17 cellular contexts compared by ENCODE assay signal in the genomic region with DNA sequence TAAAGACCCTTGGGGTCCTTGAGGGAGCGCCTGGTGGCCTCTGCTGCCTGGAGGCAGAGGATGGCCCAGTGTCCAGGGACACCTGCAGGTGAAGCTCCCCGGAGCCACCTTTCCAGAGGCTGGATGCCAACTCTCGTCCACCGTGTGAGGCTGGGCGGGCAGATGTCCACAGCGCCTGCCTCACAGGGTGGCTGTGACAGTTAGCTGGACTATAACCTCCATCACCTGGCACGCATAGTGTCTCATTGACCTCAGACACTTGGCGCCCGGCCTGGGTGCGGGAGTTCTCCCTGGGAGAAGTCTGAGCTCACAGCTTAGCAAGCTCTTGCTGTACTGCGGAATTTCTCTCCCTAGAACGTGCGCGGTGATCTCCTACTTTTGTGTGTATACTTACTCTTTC. TPM values are rescaled to one million over a fixed set of nuclear protein-coding genes. Genes with fewer than 3 reads are reported as not detected.
DNase-seq lines count a peak whose midpoint lies in the region; ATAC-seq, FAIRE-seq and TF ChIP-seq lines count a peak whose summit lies in the region.
"Had no signal": no experiment of that assay in that cellular context is flagged by ENCODE, and none has a peak within 500 bp of the region (broad histone marks: within the 10 kb centered on the region; RNA-seq: fewer than 3 reads in every experiment).

No MANE protein-coding gene starts in this region.

- no peak overlapping the region for H3K4me3 Mint-ChIP-seq in GM23338
- H3K4me3 Mint-ChIP-seq: nephron; T-helper 2 cell treated with Interferon-gamma antibody and Interleukin-4, amounts not matched to agents 5 μg/mL and 100 μg/mL, for 36 hours had no signal

- H2AFZ ChIP-seq in GM23338 (no peak overlapping the region), K562 (ENCODE audit: low read depth, low read length) (no peak overlapping the region), mesenchymal stem cell (ENCODE audit: low read depth, low read length) (no peak overlapping the region)

- H3K79me2 ChIP-seq in GM23338 (replicated peaks; ENCODE audit: insufficient read depth), result peaks cover 96% of the 10 kb centered on the region
- peaks cover 54% of the 10 kb centered on the region for H3K79me2 ChIP-seq in K562 (ENCODE audit: control insufficient read depth, insufficient read depth, low read length)

- H4K20me1 ChIP-seq in GM23338 (replicated peaks; ENCODE audit: insufficient read depth), result peaks cover 18% of the 10 kb centered on the region
- H4K20me1 ChIP-seq in K562 (replicated peaks; ENCODE audit: control insufficient read depth, insufficient read depth, low read length), result peaks cover 39% of the 10 kb centered on the region

- H3K23ac ChIP-seq in mesenchymal stem cell (ENCODE audit: low read length in 2 of 2), result no peak overlapping the region

- no peak for TF ChIP-seq POLR2A in K562 (conservative IDR thresholded peaks at IDR 0.05)

- in situ Hi-C loops in K562 (cut with MboI), result no loop called here

- H2BK15ac ChIP-seq in mesenchymal stem cell (ENCODE audit: low read depth, poor library complexity, severe bottlenecking), result no peak overlapping the region

- intact Hi-C loops in K562 (cut with micrococcal nuclease) (no loop called here), left ventricle myocardium inferior (cut with micrococcal nuclease) (no loop called here)

- no peak overlapping the region for H2BK5ac ChIP-seq in mesenchymal stem cell (ENCODE audit: low read depth, low read length, poor library complexity, severe bottlenecking)

- H3K27ac ChIP-seq in GM23338 (ENCODE audit: low read depth) (peak overlapping the region; percentile 93; the same call in 1 of the 2 replicates), K562 (ENCODE audit: extremely low read depth, low read depth, low read length) (no peak overlapping the region), left ventricle myocardium inferior (replicated peaks) (peak overlapping the region; percentile 87), rectal smooth muscle tissue (ENCODE audit: low read depth, low read length) (peak overlapping the region; percentile 35), mesenchymal stem cell (ENCODE audit: low read length, poor library complexity, severe bottlenecking) (no peak overlapping the region)

- H3K4me3 ChIP-seq in GM23338, result no peak overlapping the region
- H3K4me3 ChIP-seq in K562, result no peak overlapping the region
- H3K4me3 ChIP-seq in left ventricle myocardium inferior, result peak overlapping the region; percentile 12
- no peak overlapping the region for H3K4me3 ChIP-seq in rectal smooth muscle tissue (ENCODE audit: low read length)
- H3K4me3 ChIP-seq in mesenchymal stem cell (ENCODE audit: insufficient read depth in 1 of 2, low read depth in 1 of 2, low read length in 2 of 2), result no peak overlapping the region
- H3K4me3 ChIP-seq in BE2C (ENCODE audit: low read depth, low read length), result no peak overlapping the region

- TF ChIP-seq RAD21 in K562 (CRISPR knock-in tag; conservative IDR thresholded peaks at IDR 0.05 in 1 of 2, IDR thresholded peaks at IDR 0.05 in 1 of 2), result no peak

- FAIRE-seq in K562 (lab: Jason Lieb, UNC), result no peak
- FAIRE-seq: islet of Langerhans had no signal

- no peak for TF ChIP-seq CTCF in GM23338 (conservative IDR thresholded peaks at IDR 0.05; ENCODE audit: low read depth in 2 of 2)
- no peak for TF ChIP-seq CTCF in K562 (IDR thresholded peaks at IDR 0.05 in 2 of 3, conservative IDR thresholded peaks at IDR 0.05 in 1 of 3; ENCODE audit: insufficient read depth in 2 of 3, low read depth in 1 of 3, low read length in 3 of 3)
- no peak for TF ChIP-seq CTCF in left ventricle myocardium inferior (IDR thresholded peaks at IDR 0.05; ENCODE audit: borderline replicate concordance)
- no peak for TF ChIP-seq CTCF in BE2C (IDR thresholded peaks at IDR 0.05; ENCODE audit: low read depth, low read length)

- BruUV-seq in K562 (replicated peaks; lab: Mats Ljungman, UMichigan), result no TSS peak

- H3K9me3 Mint-ChIP-seq in GM23338, result no peaks in the 10 kb centered on the region
- H3K9me3 Mint-ChIP-seq: nephron; T-helper 2 cell treated with Interferon-gamma antibody and Interleukin-4, amounts not matched to agents 5 μg/mL and 100 μg/mL, for 36 hours had no signal

- peaks cover 9% of the 10 kb centered on the region for H3K79me1 ChIP-seq in mesenchymal stem cell (replicated peaks; ENCODE audit: low read length, poor library complexity, severe bottlenecking)

- no peak overlapping the region for H4K91ac ChIP-seq in mesenchymal stem cell (ENCODE audit: low read length)

- no peak overlapping the region for H2BK120ac ChIP-seq in mesenchymal stem cell (ENCODE audit: low read depth, low read length)

- WGBS in K562 (ENCODE audit: insufficient coverage, low coverage, missing lambda C conversion rate), result 89% methylated on average over 13 of the region's 14 CpGs
- WGBS in mesenchymal stem cell, result 96% methylated on average over 10 of the region's 14 CpGs

- TF ChIP-seq EP300 in K562 (IDR thresholded peaks at IDR 0.05; ENCODE audit: low read length), result no peak

- peak overlapping the region; percentile 96 for H3K27ac Mint-ChIP-seq in GM23338
- H3K27ac Mint-ChIP-seq: nephron; T-helper 2 cell treated with Interferon-gamma antibody and Interleukin-4, amounts not matched to agents 5 μg/mL and 100 μg/mL, for 36 hours had no signal

- peaks cover 9% of the 10 kb centered on the region for H3K27me3 Mint-ChIP-seq in GM23338 (ENCODE audit: insufficient read depth, low read depth, poor library complexity)

- H3K4ac ChIP-seq in mesenchymal stem cell (ENCODE audit: low read depth in 1 of 2, low read length in 2 of 2), result no peak overlapping the region

- no peaks in the 10 kb centered on the region for H3K36me3 ChIP-seq in GM23338 (ENCODE audit: insufficient read depth)
- H3K36me3 ChIP-seq in K562 (ENCODE audit: control insufficient read depth, insufficient read depth, low read length), result no peaks in the 10 kb centered on the region
- peaks cover 9% of the 10 kb centered on the region for H3K36me3 ChIP-seq in left ventricle myocardium inferior
- H3K36me3 ChIP-seq in rectal smooth muscle tissue (ENCODE audit: control insufficient read depth, insufficient read depth, low read length), result no peaks in the 10 kb centered on the region
- H3K36me3 ChIP-seq in mesenchymal stem cell (ENCODE audit: control insufficient read depth in 1 of 2, insufficient read depth in 2 of 2, low read depth in 1 of 2, low read length in 2 of 2), result peaks cover 21 to 29% of the 10 kb centered on the region in 2 experiments
- H3K36me3 ChIP-seq in BE2C, result no peaks in the 10 kb centered on the region; the same call in 1 of the 2 replicates

- H3K36me3 Mint-ChIP-seq in GM23338 (ENCODE audit: low read depth), result peaks cover 11% of the 10 kb centered on the region

- DNase-seq in GM23338 (ENCODE audit: low spot score) (no peak), K562 (ENCODE audit: extremely low read depth in 1 of 4, low spot score in 3 of 4) (no peak), left ventricle myocardium inferior (peak; percentile 83), mesenchymal stem cell (no peak), BE2C (no peak), DMS153 treated with DMSO at 0.1 percent for 48 hours (lab: John Stamatoyannopoulos, UW; ENCODE audit: unreplicated experiment) (no peak)
- DNase-seq in stimulated activated CD4-positive, alpha-beta T cell treated with anti-CD3 and anti-CD28 coated beads, Interleukin-15, amount 100 ng/mL, for 24 hours, result no peak
- DNase-seq: activated CD4-positive, alpha-beta T cell treated with anti-CD3 and anti-CD28 coated beads, Interleukin-2, amount 50 U/mL, for 4 hours; activated effector memory CD4-positive, alpha-beta T cell treated with Interleukin-2 at 50 U/mL for 16 hours; cerebellar nuclear complex; DND-41; MM.1S; NCI-H2171 had no signal

- H3K14ac ChIP-seq in mesenchymal stem cell (ENCODE audit: low read length in 2 of 2), result no peak overlapping the region

- ATAC-seq in GM23338 (no peak), K562 (no peak)

- peaks cover 26% of the 10 kb centered on the region for H3F3A ChIP-seq in GM23338 (replicated peaks; ENCODE audit: low read depth)

- H3K9me3 ChIP-seq in K562 (replicated peaks; ENCODE audit: control insufficient read depth, insufficient read depth, low read depth, low read length), result no peaks in the 10 kb centered on the region
- H3K9me3 ChIP-seq in left ventricle myocardium inferior (replicated peaks), result no peaks in the 10 kb centered on the region
- no peaks in the 10 kb centered on the region for H3K9me3 ChIP-seq in mesenchymal stem cell (ENCODE audit: control insufficient read depth, low read length)
- H3K9me3 ChIP-seq in BE2C, result no peaks in the 10 kb centered on the region

- peaks cover 58% of the 10 kb centered on the region for H3K4me1 Mint-ChIP-seq in GM23338

- H3K9me2 ChIP-seq in GM23338 (ENCODE audit: insufficient read depth), result no peaks in the 10 kb centered on the region

- no peaks in the 10 kb centered on the region for H3K9me1 ChIP-seq in K562 (ENCODE audit: control insufficient read depth, insufficient read depth, low read length)

- H2AK5ac ChIP-seq in mesenchymal stem cell (ENCODE audit: low read length, severe bottlenecking), result no peak overlapping the region

- no peak overlapping the region for H2BK12ac ChIP-seq in mesenchymal stem cell (ENCODE audit: low read length in 2 of 2)

- no peak overlapping the region for H4K8ac ChIP-seq in mesenchymal stem cell (ENCODE audit: low read length)

- POLR2A ChIA-PET in K562 (lab: Yijun Ruan, JAX), result interaction anchor here (0.5 kb wide), 1 partner anchor 28 kb away, joined by 3 read pairs; no protein-coding TSS in a partner anchor

- peaks cover 70% of the 10 kb centered on the region for H3K4me1 ChIP-seq in GM23338 (ENCODE audit: insufficient read depth)
- H3K4me1 ChIP-seq in K562 (replicated peaks in 1 of 2; ENCODE audit: control insufficient read depth in 2 of 2, insufficient read depth in 2 of 2, low read length in 2 of 2), result peaks cover 2 to 27% of the 10 kb centered on the region in 2 experiments; a peak in 4 of 5 replicates
- peaks cover 70% of the 10 kb centered on the region for H3K4me1 ChIP-seq in left ventricle myocardium inferior
- H3K4me1 ChIP-seq in rectal smooth muscle tissue (ENCODE audit: control insufficient read depth, insufficient read depth, low read length), result peaks cover 3% of the 10 kb centered on the region
- H3K4me1 ChIP-seq in mesenchymal stem cell (ENCODE audit: control insufficient read depth, insufficient read depth, low read depth, low read length), result peaks cover 25% of the 10 kb centered on the region
- no peaks in the 10 kb centered on the region for H3K4me1 ChIP-seq in BE2C

- H3K27me3 ChIP-seq in GM23338 (ENCODE audit: insufficient read depth), result no peaks in the 10 kb centered on the region
- H3K27me3 ChIP-seq in K562 (ENCODE audit: control insufficient read depth in 2 of 2, insufficient read depth in 2 of 2, low read length in 2 of 2), result no peaks in the 10 kb centered on the region
- H3K27me3 ChIP-seq in left ventricle myocardium inferior (ENCODE audit: low read depth), result no peaks in the 10 kb centered on the region
- no peaks in the 10 kb centered on the region for H3K27me3 ChIP-seq in rectal smooth muscle tissue (ENCODE audit: control insufficient read depth, insufficient read depth, low read length)
- H3K27me3 ChIP-seq in mesenchymal stem cell (ENCODE audit: control insufficient read depth in 1 of 2, insufficient read depth in 1 of 2, low read length in 2 of 2), result no peaks in the 10 kb centered on the region
- H3K27me3 ChIP-seq in BE2C, result no peaks in the 10 kb centered on the region

- H3K18ac ChIP-seq in mesenchymal stem cell (ENCODE audit: low read depth in 1 of 2, low read length in 2 of 2), result no peak overlapping the region

- CTCF ChIA-PET in K562 (lab: Yijun Ruan, JAX; ENCODE audit: low intra/inter-chr PET ratio), result no interaction called here

- peak overlapping the region in 1 of 2 experiments; percentile 83; a peak in 2 of 4 replicates for H3K9ac ChIP-seq in K562 (ENCODE audit: insufficient read depth in 1 of 2, low read depth in 2 of 2, low read length in 2 of 2)
- no peak overlapping the region for H3K9ac ChIP-seq in rectal smooth muscle tissue (ENCODE audit: low read length)
- no peak overlapping the region for H3K9ac ChIP-seq in mesenchymal stem cell (ENCODE audit: low read length)

- peak overlapping the region; percentile 60 for H3K4me2 ChIP-seq in GM23338
- no peak overlapping the region for H3K4me2 ChIP-seq in K562 (ENCODE audit: insufficient read depth, low read length)
- no peak overlapping the region for H3K4me2 ChIP-seq in mesenchymal stem cell (ENCODE audit: low read length, poor library complexity, severe bottlenecking)

RNA-seq across cellular contexts. Expression of a gene that starts 9.8 kb away (rescaled TPM):
- 37.7 and 40.1 TPM in 2 replicates for total RNA-seq in GM23338 (2014; rRNA removed; shearing (Covaris generic))
- polyA plus RNA-seq in GM23338 (2016; fragmentation: Nextera tagmentation; extraction: Ambion mirVana) (7.0 and 8.2 TPM in 2 replicates), K562 (2011; rRNA removed) (0.26 and 0.51 TPM in 2 replicates), K562 (2014; fragmentation: Illumina TruSeq; extraction: Trizol) (7.4 and 7.6 TPM in 2 replicates), K562 (2014; fragmentation: Nextera tagmentation; extraction: Ambion mirVana) (under 1 TPM; 0.01 to 0.07 TPM), K562 (2014; rRNA removed) (1.7 and 2.7 TPM in 2 replicates)
- 9.5 and 15.2 TPM in 2 replicates for total RNA-seq in K562 (2011; cell fraction: chromatin; rRNA removed; ENCODE audit: low replicate concordance)
- total RNA-seq in K562 (2011; cell fraction: nucleolus; rRNA removed), result 8.5 and 9.6 TPM in 2 replicates
- 8.5 and 11.8 TPM in 2 replicates for total RNA-seq in K562 (2011; cell fraction: nucleoplasm; rRNA removed)
- total RNA-seq in K562 (2014; rRNA removed) (1.0 and 1.2 TPM in 2 replicates), K562 (2014; rRNA removed; fragmentation: Illumina TruSeq; extraction: Trizol) (0.87 and 1.6 TPM in 2 replicates), K562 (2015; rRNA removed; fragmentation: Illumina TruSeq; extraction: Trizol) (1.4 and 1.5 TPM in 2 replicates), K562 (2021) (8.8 and 9.0 TPM in 2 replicates), left ventricle myocardium inferior (7.8 TPM)
- 0.29 and 0.31 TPM in 2 replicates for polyA plus RNA-seq in K562 (2011; cell fraction: cytosol; rRNA removed)
- 2.0 and 2.6 TPM in 2 replicates for polyA plus RNA-seq in K562 (2011; cell fraction: nucleus; rRNA removed)
- 5.1 and 5.2 TPM in 2 replicates for polyA plus RNA-seq in K562 (2012)
- 0.90 and 1.2 TPM in 2 replicates for polyA minus RNA-seq in K562 (2011; rRNA and poly(A)+ RNA removed)
- polyA minus RNA-seq in K562 (2011; cell fraction: cytosol; rRNA and poly(A)+ RNA removed), result 1.2 and 1.3 TPM in 2 replicates
- polyA minus RNA-seq in K562 (2011; cell fraction: nucleus; rRNA and poly(A)+ RNA removed), result 3.1 and 4.8 TPM in 2 replicates
- 7.9 TPM for polyA plus RNA-seq in mesenchymal stem cell (2013, experiment 1 of 2)
- polyA plus RNA-seq in mesenchymal stem cell (2013, experiment 2 of 2), result 7.3 TPM
- polyA plus RNA-seq in BE2C (2012; ENCODE audit: insufficient read depth, insufficient read length, low read depth), result 15.0 TPM

RNA-seq across cellular contexts. Expression of a gene that starts 45.8 kb away (rescaled TPM):
- 0.42 TPM in 1 of 2 replicates, not detected in the other for total RNA-seq in GM23338 (2014; rRNA removed; shearing (Covaris generic))
- polyA plus RNA-seq in GM23338 (2016; fragmentation: Nextera tagmentation; extraction: Ambion mirVana) (0.05 and 0.26 TPM in 2 replicates), K562 (2011; rRNA removed) (0.06 and 0.15 TPM in 2 replicates), K562 (2014; fragmentation: Illumina TruSeq; extraction: Trizol) (0.07 TPM in 1 of 2 replicates, not detected in the other), K562 (2014; fragmentation: Nextera tagmentation; extraction: Ambion mirVana) (under 1 TPM in 1 of 2 experiments, not detected in 1; 0.04 TPM), K562 (2014; rRNA removed) (0.03 and 0.04 TPM in 2 replicates)
- not detected in 2 replicates for total RNA-seq in K562 (2011; cell fraction: chromatin; rRNA removed; ENCODE audit: low replicate concordance)
- total RNA-seq in K562 (2011; cell fraction: nucleolus; rRNA removed), result not detected in 2 replicates
- not detected in 2 replicates for total RNA-seq in K562 (2011; cell fraction: nucleoplasm; rRNA removed)
- total RNA-seq in K562 (2014; rRNA removed) (0.09 and 0.12 TPM in 2 replicates), K562 (2014; rRNA removed; fragmentation: Illumina TruSeq; extraction: Trizol) (0.03 and 0.04 TPM in 2 replicates), K562 (2015; rRNA removed; fragmentation: Illumina TruSeq; extraction: Trizol) (0.08 and 0.11 TPM in 2 replicates), K562 (2021) (0.04 and 0.16 TPM in 2 replicates), left ventricle myocardium inferior (0.99 TPM)
- polyA plus RNA-seq in K562 (2011; cell fraction: cytosol; rRNA removed), result 0.10 and 0.15 TPM in 2 replicates
- 0.07 TPM in 1 of 2 replicates, not detected in the other for polyA plus RNA-seq in K562 (2011; cell fraction: nucleus; rRNA removed)
- 0.14 and 0.37 TPM in 2 replicates for polyA plus RNA-seq in K562 (2012)
- not detected in 2 replicates for polyA minus RNA-seq in K562 (2011; rRNA and poly(A)+ RNA removed)
- not detected in 2 replicates for polyA minus RNA-seq in K562 (2011; cell fraction: cytosol; rRNA and poly(A)+ RNA removed)
- polyA minus RNA-seq in K562 (2011; cell fraction: nucleus; rRNA and poly(A)+ RNA removed), result not detected in 2 replicates
- 0.03 TPM for polyA plus RNA-seq in mesenchymal stem cell (2013, experiment 1 of 2)
- 0.04 TPM for polyA plus RNA-seq in mesenchymal stem cell (2013, experiment 2 of 2)
- polyA plus RNA-seq in BE2C (2012; ENCODE audit: insufficient read depth, insufficient read length, low read depth), result 0.23 TPM

Comparison
In these comparisons a context has a peak if more than half of its experiments do, and no peak if none do; other contexts are left out.
1. H3K27ac ChIP-seq: peak in GM23338 (single experiment), left ventricle myocardium inferior (single experiment) and rectal smooth muscle tissue (single experiment); none in K562 (single experiment) and mesenchymal stem cell (single experiment).